22 cellular contexts compared by ENCODE assay signal in genomic region chr15:62462721-62463120, GRCh38.
DNase-seq lines count a peak whose midpoint lies in the region; ATAC-seq and TF ChIP-seq lines count a peak whose summit lies in the region.
"Had no signal": no experiment of that assay in that cellular context is flagged by ENCODE, and none has a peak within 500 bp of the region (broad histone marks: within the 10 kb centered on the region; RNA-seq: fewer than 3 reads in every experiment).

No MANE protein-coding gene starts in this region.

- H3K27ac ChIP-seq in SK-N-SH (ENCODE audit: low read depth in 2 of 2, low read length in 1 of 2): peak overlapping the region; percentile 26 to 96; a peak in 3 of 4 replicates
- H3K27ac ChIP-seq in left ventricle myocardium inferior (replicated peaks): peak overlapping the region; percentile 50
- peak overlapping the region in 1 of 2 donors; percentile 49 for H3K27ac ChIP-seq in aorta (ENCODE audit: low read depth in 1 of 2, low read length in 2 of 2)
- H3K27ac ChIP-seq: RWPE1 had no signal

- no peak for ATAC-seq in aorta (ENCODE audit: low FRiP score)
- ATAC-seq: left colon; stimulated activated naive CD8-positive, alpha-beta T cell treated with anti-CD3 and anti-CD28 coated beads, Interleukin-15, amount 100 ng/mL, for 72 hours had no signal

- H3K79me2 ChIP-seq in SK-N-SH (ENCODE audit: insufficient read depth): peaks cover 42% of the 10 kb centered on the region

- no peak for TF ChIP-seq EP300 in SK-N-SH (IDR thresholded peaks at IDR 0.05; ENCODE audit: borderline replicate concordance in 1 of 2, low read depth in 1 of 2, low read length in 1 of 2)

- no peaks in the 10 kb centered on the region for H3K27me3 Mint-ChIP-seq in Caco-2 (ENCODE audit: insufficient read depth, unreplicated experiment)
- H3K27me3 Mint-ChIP-seq: stimulated activated naive CD8-positive, alpha-beta T cell treated with anti-CD3 and anti-CD28 coated beads, Interleukin-15, amount 100 ng/mL, for 72 hours had no signal

- H3F3A ChIP-seq in SK-N-SH (replicated peaks; ENCODE audit: insufficient read depth): peaks cover 3% of the 10 kb centered on the region

- POLR2A ChIA-PET in Caco-2 (lab: Charles Lee) (no interaction called here), SK-N-SH (lab: Yijun Ruan, JAX) (interaction anchor here (1.1 kb wide), 1 partner anchor 174 kb away, joined by 3 read pairs; no protein-coding TSS in a partner anchor)

- no peak for DNase-seq in Caco-2
- peak; percentile 39 for DNase-seq in SK-N-SH
- DNase-seq in left ventricle myocardium inferior: no peak
- DNase-seq in COLO829 (ENCODE audit: low spot score): no peak
- DNase-seq in NCI-H2196 treated with DMSO at 0.1 percent for 48 hours (lab: John Stamatoyannopoulos, UW; ENCODE audit: unreplicated experiment): no peak
- DNase-seq in 8988T: no peak
- DNase-seq in aorta: no peak
- DNase-seq: ACHN; activated CD4-positive, alpha-beta T cell treated with anti-CD3 and anti-CD28 coated beads for 4 hours; caudate nucleus; CD4-positive, CD25-positive, alpha-beta regulatory T cell; DMS53; erythroblast; KBM-7; left colon; NCI-H1048; NCI-H510A treated with DMSO at 0.1 percent for 48 hours; nucleus accumbens; stimulated activated CD4-positive, alpha-beta T cell treated with anti-CD3 and anti-CD28 coated beads, Interleukin-2, amount 100 ng/mL, for 48 hours; stimulated activated naive CD8-positive, alpha-beta T cell treated with anti-CD3 and anti-CD28 coated beads, Interleukin-15, amount 100 ng/mL, for 72 hours had no signal

- H3K9ac ChIP-seq in SK-N-SH: no peak overlapping the region
- peak overlapping the region; percentile 9 for H3K9ac ChIP-seq in skeletal muscle satellite cell (ENCODE audit: low read depth, low read length)

- no peaks in the 10 kb centered on the region for H3K36me3 ChIP-seq in Caco-2 (ENCODE audit: control insufficient read depth, insufficient read depth, low read length)
- H3K36me3 ChIP-seq in SK-N-SH (replicated peaks in 1 of 2; ENCODE audit: control insufficient read depth in 1 of 2, insufficient read depth in 2 of 2, low read length in 1 of 2): no peaks in the 10 kb centered on the region
- no peaks in the 10 kb centered on the region for H3K36me3 ChIP-seq in left ventricle myocardium inferior
- no peaks in the 10 kb centered on the region for H3K36me3 ChIP-seq in skeletal muscle satellite cell (ENCODE audit: insufficient read depth, low read length)
- no peaks in the 10 kb centered on the region for H3K36me3 ChIP-seq in aorta (ENCODE audit: control insufficient read depth in 1 of 2, insufficient read depth in 2 of 2, low read length in 1 of 2)

- H3K36me3 Mint-ChIP-seq in Caco-2 (ENCODE audit: insufficient read depth, unreplicated experiment): peaks cover 34% of the 10 kb centered on the region
- H3K36me3 Mint-ChIP-seq: CD4-positive, CD25-positive, alpha-beta regulatory T cell had no signal

- H3K9me3 Mint-ChIP-seq in Caco-2 (ENCODE audit: unreplicated experiment): no peaks in the 10 kb centered on the region
- H3K9me3 Mint-ChIP-seq: stimulated activated naive CD8-positive, alpha-beta T cell treated with anti-CD3 and anti-CD28 coated beads, Interleukin-15, amount 100 ng/mL, for 72 hours had no signal

- H3K4me1 Mint-ChIP-seq in Caco-2 (ENCODE audit: low read depth, unreplicated experiment): peaks cover 15% of the 10 kb centered on the region
- H3K4me1 Mint-ChIP-seq: CD4-positive, CD25-positive, alpha-beta regulatory T cell; stimulated activated naive CD8-positive, alpha-beta T cell treated with anti-CD3 and anti-CD28 coated beads, Interleukin-15, amount 100 ng/mL, for 72 hours had no signal

- H3K4me3 ChIP-seq in Caco-2 (ENCODE audit: low read depth, low read length) (no peak overlapping the region), SK-N-SH (ENCODE audit: low read depth in 2 of 2, low read length in 1 of 2) (no peak overlapping the region), left ventricle myocardium inferior (no peak overlapping the region), skeletal muscle satellite cell (ENCODE audit: low read length) (no peak overlapping the region), aorta (ENCODE audit: low read length in 2 of 2) (no peak overlapping the region)

- BruUV-seq in Caco-2 (replicated peaks; lab: Mats Ljungman, UMichigan): no TSS peak

- no peak for TF ChIP-seq CTCF in Caco-2 (IDR thresholded peaks at IDR 0.05; ENCODE audit: insufficient read depth in 1 of 2, low read depth in 1 of 2, low read length in 1 of 2, severe bottlenecking in 1 of 2, unreplicated experiment in 1 of 2)
- TF ChIP-seq CTCF in SK-N-SH (IDR thresholded peaks at IDR 0.05): no peak
- no peak for TF ChIP-seq CTCF in left ventricle myocardium inferior (IDR thresholded peaks at IDR 0.05; ENCODE audit: borderline replicate concordance)

- CTCF ChIA-PET in Caco-2 (lab: Charles Lee) (no interaction called here), SK-N-SH (lab: Yijun Ruan, JAX) (interaction anchor here (0.7 to 1.6 kb wide), 3 partner anchors 71 to 175 kb away, joined by 3 to 6 read pairs (median 5); no protein-coding TSS in a partner anchor)

- H3K27me3 ChIP-seq in Caco-2 (replicated peaks; ENCODE audit: control insufficient read depth, insufficient read depth, low read length) (no peaks in the 10 kb centered on the region), SK-N-SH (ENCODE audit: insufficient read depth) (no peaks in the 10 kb centered on the region), left ventricle myocardium inferior (ENCODE audit: low read depth) (no peaks in the 10 kb centered on the region), skeletal muscle satellite cell (ENCODE audit: control insufficient read depth, insufficient read depth, low read length) (no peaks in the 10 kb centered on the region), aorta (ENCODE audit: control insufficient read depth in 1 of 2, insufficient read depth in 2 of 2, low read length in 1 of 2) (no peaks in the 10 kb centered on the region)

- intact Hi-C loops in Caco-2 (cut with micrococcal nuclease; ENCODE audit: unreplicated experiment): no loop called here
- intact Hi-C loops in left ventricle myocardium inferior (cut with micrococcal nuclease): no loop called here
- intact Hi-C loops in aorta (cut with DNase I): no loop called here

- no peak overlapping the region for H2AFZ ChIP-seq in SK-N-SH (ENCODE audit: low read depth)

- no peaks in the 10 kb centered on the region for H3K9me3 ChIP-seq in Caco-2
- no peaks in the 10 kb centered on the region for H3K9me3 ChIP-seq in SK-N-SH
- no peaks in the 10 kb centered on the region for H3K9me3 ChIP-seq in left ventricle myocardium inferior (replicated peaks)
- no peaks in the 10 kb centered on the region for H3K9me3 ChIP-seq in skeletal muscle satellite cell (replicated peaks; ENCODE audit: low read length)
- no peaks in the 10 kb centered on the region for H3K9me3 ChIP-seq in aorta (ENCODE audit: control insufficient read depth, low read length)

- no peak for TF ChIP-seq RAD21 in SK-N-SH (IDR thresholded peaks at IDR 0.05; ENCODE audit: low read length)

- H3K4me2 ChIP-seq in SK-N-SH (no peak overlapping the region; the same call in 1 of the 2 replicates), skeletal muscle satellite cell (ENCODE audit: low read length) (peak overlapping the region; percentile 60)

- H3K4me3 Mint-ChIP-seq in Caco-2 (ENCODE audit: unreplicated experiment): no peak overlapping the region
- H3K4me3 Mint-ChIP-seq: CD4-positive, CD25-positive, alpha-beta regulatory T cell; stimulated activated naive CD8-positive, alpha-beta T cell treated with anti-CD3 and anti-CD28 coated beads, Interleukin-15, amount 100 ng/mL, for 72 hours had no signal

- no peaks in the 10 kb centered on the region for H3K9me2 ChIP-seq in SK-N-SH

- WGBS in SK-N-SH (ENCODE audit: low lambda C conversion rate): 73% methylated on average over 7 of the region's 7 CpGs
- 35 to 41% methylated on average over 7 of the region's 7 CpGs for WGBS in aorta, 2 donors

- H3K4me1 ChIP-seq in Caco-2 (no peaks in the 10 kb centered on the region; the same call in 1 of the 2 replicates), SK-N-SH (ENCODE audit: control insufficient read depth in 1 of 2, insufficient read depth in 2 of 2, low read depth in 1 of 2, low read length in 1 of 2) (peaks cover 24 to 40% of the 10 kb centered on the region in 2 experiments), left ventricle myocardium inferior (peaks cover 43% of the 10 kb centered on the region), skeletal muscle satellite cell (ENCODE audit: control insufficient read depth, insufficient read depth, low read length) (peaks cover 40% of the 10 kb centered on the region), aorta (ENCODE audit: control insufficient read depth in 1 of 2, insufficient read depth in 2 of 2, low read length in 2 of 2) (peaks cover 4 to 10% of the 10 kb centered on the region in 2 donors)

- H4K20me1 ChIP-seq in SK-N-SH (ENCODE audit: insufficient read depth): no peaks in the 10 kb centered on the region

- peak overlapping the region; percentile 50 for H3K27ac Mint-ChIP-seq in Caco-2 (ENCODE audit: unreplicated experiment)
- H3K27ac Mint-ChIP-seq: CD4-positive, CD25-positive, alpha-beta regulatory T cell had no signal

TF ChIP-seq in SK-N-SH, 30 proteins besides CTCF, POLR2A, EP300 and RAD21 (continues in another document):
- no peak for TF ChIP-seq ZBTB33 (IDR thresholded peaks at IDR 0.05; ENCODE audit: borderline replicate concordance, low read depth)
